Comparison of ENCODE assay signal across 32 cellular contexts in genomic region chr13:110897024-110897423, GRCh38.
"Had no signal": no experiment of that assay in that cellular context is flagged by ENCODE, and none has a peak within 500 bp of the region (broad histone marks: within the 10 kb centered on the region; RNA-seq: fewer than 3 reads in every experiment).

No MANE protein-coding gene starts in this region.

- H3K4me1 Mint-ChIP-seq: endodermal cell, mesothelial cell of epicardium, neural crest cell had no signal

- H3K4me3 Mint-ChIP-seq: dendritic cell treated with granulocyte-macrophage colony-stimulating factor and Interleukin-4, amounts not matched to agents 40 ng/mL and 50 ng/mL, for 4 days; endodermal cell; mesothelial cell of epicardium; naive B cell; natural killer cell treated with Interleukin-12 subunit alpha and Interleukin-12 subunit beta and Interleukin-15 and Interleukin-18, amount 100 ng/mL, for 72 hours; neural crest cell; stimulated activated naive B cell treated with anti-CD40 and anti-IgM and Interleukin-4, amounts not matched to agents 10 μg/mL and 1 μg/mL and 100 μg/mL, for 72 hours; stimulated activated naive CD8-positive, alpha-beta T cell treated with anti-CD3 and anti-CD28 coated beads, Interleukin-15, Interleukin-2, amounts not matched to agents 100 ng/mL and 50 ng/mL, for 24 hours had no signal

- H3K9me3 Mint-ChIP-seq: dendritic cell treated with granulocyte-macrophage colony-stimulating factor and Interleukin-4, amounts not matched to agents 40 ng/mL and 50 ng/mL, for 4 days; endodermal cell; mesothelial cell of epicardium; naive B cell; natural killer cell treated with Interleukin-12 subunit alpha and Interleukin-12 subunit beta and Interleukin-15 and Interleukin-18, amount 100 ng/mL, for 72 hours; neural crest cell; stimulated activated naive B cell treated with anti-CD40 and anti-IgM and Interleukin-4, amounts not matched to agents 10 μg/mL and 1 μg/mL and 100 μg/mL, for 72 hours; stimulated activated naive CD8-positive, alpha-beta T cell treated with anti-CD3 and anti-CD28 coated beads, Interleukin-15, Interleukin-2, amounts not matched to agents 100 ng/mL and 50 ng/mL, for 24 hours had no signal

- H3K27me3 ChIP-seq: colonic mucosa, gastroesophageal sphincter, heart left ventricle, hepatocyte, neutrophil, right atrium auricular region, sigmoid colon, tibial nerve, upper lobe of left lung had no signal

- H3K36me3 ChIP-seq: colonic mucosa had no signal

- DNase-seq: colonic mucosa; effector CD8-positive, alpha-beta T cell; endodermal cell; foreskin fibroblast; heart left ventricle; kidney; mesenchymal stem cell; mucosa of descending colon; naive B cell; sigmoid colon; stimulated activated CD4-positive, alpha-beta T cell treated with anti-CD3 and anti-CD28 coated beads, Interleukin-2, amount 100 ng/mL, for 24 hours; stimulated activated CD4-positive, alpha-beta T cell treated with anti-CD3 and anti-CD28 coated beads, Interleukin-4, amount 100 ng/mL, for 4 hours; stimulated activated naive B cell treated with anti-CD40 and anti-IgM and Interleukin-4, amounts not matched to agents 10 μg/mL and 1 μg/mL and 100 μg/mL, for 72 hours; upper lobe of left lung had no signal

- H3K27me3 Mint-ChIP-seq: dendritic cell treated with granulocyte-macrophage colony-stimulating factor and Interleukin-4, amounts not matched to agents 40 ng/mL and 50 ng/mL, for 4 days; naive B cell; natural killer cell treated with Interleukin-12 subunit alpha and Interleukin-12 subunit beta and Interleukin-15 and Interleukin-18, amount 100 ng/mL, for 72 hours; progenitor cell of endocrine pancreas; stimulated activated naive B cell treated with anti-CD40 and anti-IgM and Interleukin-4, amounts not matched to agents 10 μg/mL and 1 μg/mL and 100 μg/mL, for 72 hours; stimulated activated naive CD8-positive, alpha-beta T cell treated with anti-CD3 and anti-CD28 coated beads, Interleukin-15, Interleukin-2, amounts not matched to agents 100 ng/mL and 50 ng/mL, for 24 hours had no signal

- H3K9me3 ChIP-seq: colonic mucosa, gastroesophageal sphincter, heart left ventricle, mucosa of descending colon, neutrophil, right atrium auricular region, sigmoid colon, thoracic aorta, tibial nerve, upper lobe of left lung had no signal

- H3K27ac ChIP-seq: colonic mucosa, epithelial cell of prostate, heart left ventricle, hepatocyte, neutrophil, parathyroid adenoma, right atrium auricular region, thoracic aorta, tibial nerve, upper lobe of left lung had no signal

- H3K9ac ChIP-seq: parathyroid adenoma had no signal

- H2AFZ ChIP-seq: hepatocyte, parathyroid adenoma had no signal

- H3K27ac Mint-ChIP-seq: dendritic cell treated with granulocyte-macrophage colony-stimulating factor and Interleukin-4, amounts not matched to agents 40 ng/mL and 50 ng/mL, for 4 days; endodermal cell; mesothelial cell of epicardium; natural killer cell treated with Interleukin-12 subunit alpha and Interleukin-12 subunit beta and Interleukin-15 and Interleukin-18, amount 100 ng/mL, for 72 hours; stimulated activated naive B cell treated with anti-CD40 and anti-IgM and Interleukin-4, amounts not matched to agents 10 μg/mL and 1 μg/mL and 100 μg/mL, for 72 hours; stimulated activated naive CD8-positive, alpha-beta T cell treated with anti-CD3 and anti-CD28 coated beads, Interleukin-15, Interleukin-2, amounts not matched to agents 100 ng/mL and 50 ng/mL, for 24 hours had no signal

- FAIRE-seq: kidney, urothelium cell line had no signal

- H3K4me2 ChIP-seq: hepatocyte had no signal

- H3K4me3 ChIP-seq: colonic mucosa, gastroesophageal sphincter, heart left ventricle, hepatocyte, lung, mucosa of descending colon, right atrium auricular region, sigmoid colon, thoracic aorta, tibial nerve, upper lobe of left lung had no signal

- H3K79me2 ChIP-seq: parathyroid adenoma had no signal

- H3K4me1 ChIP-seq: colonic mucosa, heart left ventricle, right atrium auricular region, upper lobe of left lung had no signal

- ATAC-seq: esophagus mucosa; gastroesophageal sphincter; heart left ventricle; left lobe of liver; mucosa of descending colon; natural killer cell treated with Interleukin-12 subunit alpha and Interleukin-12 subunit beta and Interleukin-15 and Interleukin-18, amount 100 ng/mL, for 72 hours; stimulated activated naive B cell treated with anti-CD40 and anti-IgM and Interleukin-4, amounts not matched to agents 10 μg/mL and 1 μg/mL and 100 μg/mL, for 72 hours had no signal
